In the genomic region with DNA sequence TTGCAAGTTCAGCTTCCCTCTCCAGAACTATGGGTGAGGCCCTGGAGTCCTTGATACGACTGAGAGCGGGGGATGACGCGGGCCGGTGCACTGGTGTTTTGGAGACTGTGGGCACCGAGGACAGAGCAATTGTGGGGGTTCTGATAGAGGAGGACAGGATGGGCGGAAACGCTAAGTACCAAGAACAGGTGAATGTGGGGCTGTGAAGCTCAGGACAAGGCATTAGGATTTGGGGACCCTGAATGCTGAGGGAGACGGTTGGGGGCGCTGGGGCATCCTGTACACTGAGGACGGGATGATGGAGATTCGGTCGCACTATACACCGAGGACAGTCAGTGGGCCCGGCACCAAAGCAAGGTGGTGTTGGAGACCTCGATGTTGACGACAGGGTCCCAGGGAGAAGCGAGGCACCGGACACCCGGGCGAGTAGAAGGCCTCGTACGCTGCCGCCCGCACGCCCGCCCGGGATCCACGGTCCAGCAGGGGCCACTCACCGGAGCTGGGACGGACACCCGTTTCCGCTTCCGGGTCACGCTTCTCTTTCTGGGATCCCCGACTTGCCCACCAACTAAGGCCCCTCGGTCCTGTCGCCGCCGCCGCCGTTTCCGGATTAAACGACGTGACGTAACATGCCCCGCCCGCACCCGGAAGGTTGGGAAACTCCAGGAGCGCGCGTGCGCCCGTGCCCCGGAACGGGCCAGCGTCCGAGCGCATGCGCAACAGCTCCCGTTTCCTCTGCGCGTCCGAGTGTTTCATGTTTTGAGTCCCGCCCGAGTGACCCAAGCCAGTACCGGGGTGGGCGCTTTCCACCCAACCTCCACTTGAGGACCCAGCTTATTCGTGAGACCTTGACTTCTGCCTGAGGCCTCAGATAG, we compare ENCODE assay signal across 8 cellular contexts. TPM values are rescaled to one million over a fixed set of nuclear protein-coding genes. Genes with fewer than 3 reads are reported as not detected.
A peak's percentile ranks its signal among the peaks of the same experiment; 100 is the strongest.
DNase-seq lines count a peak whose midpoint lies in the region; ATAC-seq, FAIRE-seq and TF ChIP-seq lines count a peak whose summit lies in the region.

Gene CHMP2A (minus strand): TSS at position 612 of the 875 bp plus-strand sequence. CDS start 893 bp downstream, outside the sequence.

- H3K27ac ChIP-seq in cingulate gyrus (ENCODE audit: low read depth, low read length): peak within 1 kb of the TSS; percentile 91

- peaks cover 46% of the 10 kb centered on the region for H3K36me3 Mint-ChIP-seq in WTC11

- H3K4me3 Mint-ChIP-seq in WTC11: peak within 1 kb of the TSS; percentile 91

- DNase-seq in GM12892 (ENCODE audit: insufficient read length) (peak; percentile 97), WTC11 (ENCODE audit: low spot score) (peak; percentile 99), left lobe of liver (ENCODE audit: low spot score) (peak; percentile 98), NCI-H1930 (lab: John Stamatoyannopoulos, UW) (no peak), NOMO-1 (lab: John Stamatoyannopoulos, UW; ENCODE audit: unreplicated experiment in 2 of 2) (no peak)
- DNase-seq in stimulated activated CD4-positive, alpha-beta T cell treated with anti-CD3 and anti-CD28 coated beads, Interleukin-2, amount 100 ng/mL, for 48 hours: peak; percentile 97

- peaks cover 5% of the 10 kb centered on the region; the same call in 1 of the 2 replicates for H3K27me3 Mint-ChIP-seq in WTC11 (ENCODE audit: low read depth)

- H3K4me1 Mint-ChIP-seq in WTC11: peaks cover 33% of the 10 kb centered on the region

- no peak for TF ChIP-seq CTCF in WTC11 (IDR thresholded peaks at IDR 0.05)

- peak; percentile 96 for FAIRE-seq in GM12892 (lab: Jason Lieb, UNC)

- ATAC-seq in HG03103 (IDR thresholded peaks at IDR 0.05; ENCODE audit: low read depth, unreplicated experiment) (peak; percentile 24), WTC11 (peak; percentile 38), left lobe of liver (peak; percentile 46)

- CTCF ChIA-PET in WTC11 (lab: Charles Lee): interaction anchor here (1.2 to 3.4 kb wide), 4 partner anchors 11 to 41 kb away, joined by 6 to 38 read pairs (median 19); partner anchors contain the start of genes TRIM28 and ZBTB45

- POLR2A ChIA-PET in WTC11 (lab: Charles Lee): interaction anchor here (0.9 to 3.8 kb wide), 7 partner anchors 10 to 55 kb away, joined by 3 to 34 read pairs (median 4); partner anchors contain the start of genes TRIM28 and ZBTB45

- no peaks in the 10 kb centered on the region for H3K9me3 Mint-ChIP-seq in WTC11

- peak within 1 kb of the TSS; percentile 99 for H3K27ac Mint-ChIP-seq in WTC11

- peak; percentile 84 for TF ChIP-seq POLR2A in GM12892 (IDR thresholded peaks at IDR 0.05; ENCODE audit: low read depth, low read length)

TF ChIP-seq in WTC11, 78 proteins besides CTCF, POLR2A, EP300 and RAD21 (continues in another document):
- TF ChIP-seq FOXK1 (CRISPR knock-in tag; IDR thresholded peaks at IDR 0.05): peak; percentile 91
- TF ChIP-seq GABPB1 (CRISPR knock-in tag; IDR thresholded peaks at IDR 0.05): peak; percentile 92
- no peak for TF ChIP-seq RELA (CRISPR knock-in tag; IDR thresholded peaks at IDR 0.05; ENCODE audit: borderline replicate concordance)
- TF ChIP-seq MLX (CRISPR knock-in tag; IDR thresholded peaks at IDR 0.05): no peak
- TF ChIP-seq ETV6 (CRISPR knock-in tag; IDR thresholded peaks at IDR 0.05): no peak; the same call in none of the 2 replicates
- TF ChIP-seq E2F4 (CRISPR knock-in tag; IDR thresholded peaks at IDR 0.05; ENCODE audit: borderline replicate concordance, low read depth): no peak
- TF ChIP-seq, protein P1, sequence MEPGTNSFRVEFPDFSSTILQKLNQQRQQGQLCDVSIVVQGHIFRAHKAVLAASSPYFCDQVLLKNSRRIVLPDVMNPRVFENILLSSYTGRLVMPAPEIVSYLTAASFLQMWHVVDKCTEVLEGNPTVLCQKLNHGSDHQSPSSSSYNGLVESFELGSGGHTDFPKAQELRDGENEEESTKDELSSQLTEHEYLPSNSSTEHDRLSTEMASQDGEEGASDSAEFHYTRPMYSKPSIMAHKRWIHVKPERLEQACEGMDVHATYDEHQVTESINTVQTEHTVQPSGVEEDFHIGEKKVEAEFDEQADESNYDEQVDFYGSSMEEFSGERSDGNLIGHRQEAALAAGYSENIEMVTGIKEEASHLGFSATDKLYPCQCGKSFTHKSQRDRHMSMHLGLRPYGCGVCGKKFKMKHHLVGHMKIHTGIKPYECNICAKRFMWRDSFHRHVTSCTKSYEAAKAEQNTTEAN (CRISPR knock-in tag; IDR thresholded peaks at IDR 0.05): peak; percentile 60; the same call in 1 of the 2 replicates
- TF ChIP-seq, protein P2, sequence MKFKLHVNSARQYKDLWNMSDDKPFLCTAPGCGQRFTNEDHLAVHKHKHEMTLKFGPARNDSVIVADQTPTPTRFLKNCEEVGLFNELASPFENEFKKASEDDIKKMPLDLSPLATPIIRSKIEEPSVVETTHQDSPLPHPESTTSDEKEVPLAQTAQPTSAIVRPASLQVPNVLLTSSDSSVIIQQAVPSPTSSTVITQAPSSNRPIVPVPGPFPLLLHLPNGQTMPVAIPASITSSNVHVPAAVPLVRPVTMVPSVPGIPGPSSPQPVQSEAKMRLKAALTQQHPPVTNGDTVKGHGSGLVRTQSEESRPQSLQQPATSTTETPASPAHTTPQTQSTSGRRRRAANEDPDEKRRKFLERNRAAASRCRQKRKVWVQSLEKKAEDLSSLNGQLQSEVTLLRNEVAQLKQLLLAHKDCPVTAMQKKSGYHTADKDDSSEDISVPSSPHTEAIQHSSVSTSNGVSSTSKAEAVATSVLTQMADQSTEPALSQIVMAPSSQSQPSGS (CRISPR knock-in tag; IDR thresholded peaks at IDR 0.05; ENCODE audit: borderline replicate concordance, low read depth): 0 out of 2 replicates have a peak, but pooled peaks have one; percentile 38
- TF ChIP-seq ZNF671 (CRISPR knock-in tag; IDR thresholded peaks at IDR 0.05): peak; percentile 95
- peak; percentile 96 for TF ChIP-seq EMX1 (CRISPR knock-in tag; IDR thresholded peaks at IDR 0.05)
- no peak for TF ChIP-seq FOXJ3 (CRISPR knock-in tag; IDR thresholded peaks at IDR 0.05; ENCODE audit: borderline replicate concordance)
- no peak for TF ChIP-seq E2F1 (CRISPR knock-in tag; IDR thresholded peaks at IDR 0.05)
- TF ChIP-seq ZBTB21 (CRISPR knock-in tag; IDR thresholded peaks at IDR 0.05; ENCODE audit: borderline replicate concordance): peak; percentile 95
- TF ChIP-seq PRDM15 (CRISPR knock-in tag; IDR thresholded peaks at IDR 0.05): peak; percentile 58
- no peak; the same call in 1 of the 2 replicates for TF ChIP-seq NFYB (CRISPR knock-in tag; conservative IDR thresholded peaks at IDR 0.05; ENCODE audit: low read depth)
- peak; percentile 74 for TF ChIP-seq NFE2L1 (CRISPR knock-in tag; IDR thresholded peaks at IDR 0.05)

RNA-seq across cellular contexts. Expression of gene CHMP2A, which starts in this region (rescaled TPM):
- 128 TPM for polyA plus RNA-seq in GM12892 (2012; ENCODE audit: missing spikeins)
- 109 to 126 TPM (median 119 TPM) in 3 replicates for total RNA-seq in WTC11 (2021)
- total RNA-seq in left lobe of liver: 73.4 TPM

Comparison
In these comparisons a context has a peak if more than half of its experiments do, and no peak if none do; other contexts are left out.
1. DNase-seq: peak in GM12892 (single experiment), WTC11 (single experiment), left lobe of liver (single experiment) and stimulated activated CD4-positive, alpha-beta T cell treated with anti-CD3 and anti-CD28 coated beads, Interleukin-2, amount 100 ng/mL, for 48 hours (2 of 2); none in NCI-H1930 (0 of 2) and NOMO-1 (0 of 2).
2. Peak in every context shown above with its lines, with median percentiles within 50 percentile points of each other: ATAC-seq.